12 cellular contexts compared by ENCODE assay signal in genomic region chrX:45506149-45506768, GRCh38.
DNase-seq lines count a peak whose midpoint lies in the region; ATAC-seq, FAIRE-seq and TF ChIP-seq lines count a peak whose summit lies in the region.
"Had no signal": no experiment of that assay in that cellular context is flagged by ENCODE, and none has a peak within 500 bp of the region (broad histone marks: within the 10 kb centered on the region; RNA-seq: fewer than 3 reads in every experiment).

No MANE protein-coding gene starts in this region.

- H3K4me1 ChIP-seq in endothelial cell of umbilical vein (ENCODE audit: control insufficient read depth, extremely low read depth, insufficient read depth, low read length): peaks cover 35% of the 10 kb centered on the region
- peaks cover 10% of the 10 kb centered on the region for H3K4me1 ChIP-seq in upper lobe of right lung

- no peak for TF ChIP-seq POLR2A in endothelial cell of umbilical vein (IDR thresholded peaks at IDR 0.05; ENCODE audit: low read depth, low read length)

- no peak overlapping the region for H3K4me3 Mint-ChIP-seq in activated CD4-positive, alpha-beta T cell treated with anti-CD3 and anti-CD28 coated beads, Interleukin-2, amount 10 ng/mL, durations not matched to agents 24 days and 14 days
- no peak overlapping the region for H3K4me3 Mint-ChIP-seq in activated T-helper 1 cell treated with anti-CD3 and anti-CD28 coated beads, Interleukin-12 subunit alpha, Interleukin-12 subunit beta, Interleukin-2, Interleukin-4 antibody, amounts not matched to agents 30 ng/mL and 10 ng/mL and 1 ng/mL, durations not matched to agents 14 hours and 24 hours and 36 hours
- H3K4me3 Mint-ChIP-seq: endodermal cell, nephron progenitor cell, T-helper 17 cell had no signal

- no peak overlapping the region for H2AFZ ChIP-seq in endothelial cell of umbilical vein (ENCODE audit: low read depth, low read length)

- H3K9me3 ChIP-seq in endothelial cell of umbilical vein (replicated peaks; ENCODE audit: control insufficient read depth, insufficient read depth, low read length) (no peaks in the 10 kb centered on the region), upper lobe of right lung (no peaks in the 10 kb centered on the region)

- no peaks in the 10 kb centered on the region for H4K20me1 ChIP-seq in endothelial cell of umbilical vein (replicated peaks; ENCODE audit: control insufficient read depth, extremely low read depth, insufficient read depth, low read length)

- TF ChIP-seq CTCF in endothelial cell of umbilical vein (IDR thresholded peaks at IDR 0.05; ENCODE audit: extremely low read depth in 1 of 2, insufficient read depth in 1 of 2, low read depth in 1 of 2, low read length in 2 of 2) (no peak), upper lobe of right lung (IDR thresholded peaks at IDR 0.05) (no peak)

- CTCF ChIA-PET in endothelial cell of umbilical vein (lab: Charles Lee): interaction anchor here (0.7 to 2.9 kb wide), 3 partner anchors 27 to 184 kb away, joined by 3 to 10 read pairs (median 6); no protein-coding TSS in a partner anchor

- no peaks in the 10 kb centered on the region for H3K36me3 Mint-ChIP-seq in activated CD4-positive, alpha-beta T cell treated with anti-CD3 and anti-CD28 coated beads, Interleukin-2, amount 10 ng/mL, durations not matched to agents 24 days and 14 days (ENCODE audit: low read depth)
- no peaks in the 10 kb centered on the region for H3K36me3 Mint-ChIP-seq in activated T-helper 1 cell treated with anti-CD3 and anti-CD28 coated beads, Interleukin-12 subunit alpha, Interleukin-12 subunit beta, Interleukin-2, Interleukin-4 antibody, amounts not matched to agents 30 ng/mL and 10 ng/mL and 1 ng/mL, durations not matched to agents 14 hours and 24 hours and 36 hours (ENCODE audit: low read depth)

- no peak for DNase-seq in activated CD4-positive, alpha-beta T cell treated with anti-CD3 and anti-CD28 coated beads, Interleukin-2, amount 10 ng/mL, durations not matched to agents 24 days and 14 days
- DNase-seq in activated CD4-positive, alpha-beta T cell treated with anti-CD3 and anti-CD28 coated beads, Interleukin-2, amount 50 U/mL, for 4 hours: no peak
- DNase-seq in endothelial cell of umbilical vein (ENCODE audit: low read depth, low spot score) (peak; percentile 30), myocyte (ENCODE audit: low read depth) (peak; percentile 18), upper lobe of right lung (no peak), CD1c-positive myeloid dendritic cell (ENCODE audit: extremely low spot score) (no peak)
- no peak for DNase-seq in activated T-helper 1 cell treated with anti-CD3 and anti-CD28 coated beads, Interleukin-12 subunit alpha, Interleukin-12 subunit beta, Interleukin-2, Interleukin-4 antibody, amounts not matched to agents 30 ng/mL and 10 ng/mL and 1 ng/mL, durations not matched to agents 14 hours and 24 hours and 36 hours (ENCODE audit: low spot score)
- DNase-seq: endodermal cell, nephron progenitor cell, T-helper 17 cell had no signal

- no peaks in the 10 kb centered on the region for H3K9me3 Mint-ChIP-seq in activated CD4-positive, alpha-beta T cell treated with anti-CD3 and anti-CD28 coated beads, Interleukin-2, amount 10 ng/mL, durations not matched to agents 24 days and 14 days
- no peaks in the 10 kb centered on the region for H3K9me3 Mint-ChIP-seq in activated T-helper 1 cell treated with anti-CD3 and anti-CD28 coated beads, Interleukin-12 subunit alpha, Interleukin-12 subunit beta, Interleukin-2, Interleukin-4 antibody, amounts not matched to agents 30 ng/mL and 10 ng/mL and 1 ng/mL, durations not matched to agents 14 hours and 24 hours and 36 hours

- dilution Hi-C loops in endothelial cell of umbilical vein (cut with MboI; ENCODE audit: extremely low pct_ligation_motif_present, low sequenced_read_pairs): no loop called here

- H3K4me3 ChIP-seq in endothelial cell of umbilical vein (replicated peaks in 1 of 3; ENCODE audit: insufficient read depth in 1 of 3, low read depth in 1 of 3, low read length in 3 of 3) (no peak overlapping the region), upper lobe of right lung (no peak overlapping the region)

- POLR2A ChIA-PET in endothelial cell of umbilical vein (lab: Charles Lee): no interaction called here

- H3K27ac ChIP-seq in endothelial cell of umbilical vein (ENCODE audit: insufficient read depth, low read depth, low read length) (peak overlapping the region; percentile 96), upper lobe of right lung (peak overlapping the region; percentile 55)
- H3K27ac ChIP-seq: KMS-11 had no signal

- H3K27ac Mint-ChIP-seq in activated CD4-positive, alpha-beta T cell treated with anti-CD3 and anti-CD28 coated beads, Interleukin-2, amount 10 ng/mL, durations not matched to agents 24 days and 14 days: peak overlapping the region; percentile 80
- H3K27ac Mint-ChIP-seq in activated T-helper 1 cell treated with anti-CD3 and anti-CD28 coated beads, Interleukin-12 subunit alpha, Interleukin-12 subunit beta, Interleukin-2, Interleukin-4 antibody, amounts not matched to agents 30 ng/mL and 10 ng/mL and 1 ng/mL, durations not matched to agents 14 hours and 24 hours and 36 hours: no peak overlapping the region
- H3K27ac Mint-ChIP-seq: endodermal cell, nephron progenitor cell, T-helper 17 cell had no signal

- peak overlapping the region; percentile 21 for H3K4me2 ChIP-seq in endothelial cell of umbilical vein (ENCODE audit: insufficient read depth, low read length)
- H3K4me2 ChIP-seq: KMS-11 had no signal

- H3K9me1 ChIP-seq in endothelial cell of umbilical vein (replicated peaks; ENCODE audit: control insufficient read depth, extremely low read depth, insufficient read depth, low read length): no peaks in the 10 kb centered on the region

- H3K9ac ChIP-seq in endothelial cell of umbilical vein (replicated peaks; ENCODE audit: extremely low read depth, insufficient read depth, low read length): peak overlapping the region; percentile 59
- H3K9ac ChIP-seq: KMS-11 had no signal

- peaks cover 6% of the 10 kb centered on the region for H3K4me1 Mint-ChIP-seq in activated CD4-positive, alpha-beta T cell treated with anti-CD3 and anti-CD28 coated beads, Interleukin-2, amount 10 ng/mL, durations not matched to agents 24 days and 14 days
- H3K4me1 Mint-ChIP-seq in activated T-helper 1 cell treated with anti-CD3 and anti-CD28 coated beads, Interleukin-12 subunit alpha, Interleukin-12 subunit beta, Interleukin-2, Interleukin-4 antibody, amounts not matched to agents 30 ng/mL and 10 ng/mL and 1 ng/mL, durations not matched to agents 14 hours and 24 hours and 36 hours (ENCODE audit: low read depth): peaks cover 7% of the 10 kb centered on the region

- no peaks in the 10 kb centered on the region for H3K79me2 ChIP-seq in endothelial cell of umbilical vein (ENCODE audit: control insufficient read depth, insufficient read depth, low read length)

- ATAC-seq in upper lobe of right lung: no peak
- ATAC-seq in HG03469 (IDR thresholded peaks at IDR 0.05; ENCODE audit: unreplicated experiment): no peak
- ATAC-seq: T-helper 17 cell had no signal

- H3K27me3 ChIP-seq in endothelial cell of umbilical vein (ENCODE audit: control insufficient read depth in 2 of 2, insufficient read depth in 2 of 2, low read length in 2 of 2) (no peaks in the 10 kb centered on the region), upper lobe of right lung (no peaks in the 10 kb centered on the region)

- intact Hi-C loops in activated CD4-positive, alpha-beta T cell treated with anti-CD3 and anti-CD28 coated beads, Interleukin-2, amount 10 ng/mL, durations not matched to agents 24 days and 14 days (cut with micrococcal nuclease): loop anchor here (5.0 to 10.0 kb wide), 2 partner anchors 181 to 206 kb away; no protein-coding TSS in a partner anchor
- intact Hi-C loops in endothelial cell of umbilical vein (cut with micrococcal nuclease): no loop called here
- intact Hi-C loops in upper lobe of right lung (cut with DNase I): no loop called here
- intact Hi-C loops in activated T-helper 1 cell treated with anti-CD3 and anti-CD28 coated beads, Interleukin-12 subunit alpha, Interleukin-12 subunit beta, Interleukin-2, Interleukin-4 antibody, amounts not matched to agents 30 ng/mL and 10 ng/mL and 1 ng/mL, durations not matched to agents 14 hours and 24 hours and 36 hours (cut with micrococcal nuclease): no loop called here

- no TSS peak for BruUV-seq in endothelial cell of umbilical vein (replicated peaks; lab: Mats Ljungman, UMichigan)

- no peaks in the 10 kb centered on the region for H3K27me3 Mint-ChIP-seq in activated CD4-positive, alpha-beta T cell treated with anti-CD3 and anti-CD28 coated beads, Interleukin-2, amount 10 ng/mL, durations not matched to agents 24 days and 14 days
- no peaks in the 10 kb centered on the region for H3K27me3 Mint-ChIP-seq in activated T-helper 1 cell treated with anti-CD3 and anti-CD28 coated beads, Interleukin-12 subunit alpha, Interleukin-12 subunit beta, Interleukin-2, Interleukin-4 antibody, amounts not matched to agents 30 ng/mL and 10 ng/mL and 1 ng/mL, durations not matched to agents 14 hours and 24 hours and 36 hours (ENCODE audit: insufficient read depth)

- FAIRE-seq in endothelial cell of umbilical vein (lab: Jason Lieb, UNC): no peak

- H3K36me3 ChIP-seq in endothelial cell of umbilical vein (ENCODE audit: control insufficient read depth in 2 of 2, extremely low read depth in 1 of 2, insufficient read depth in 2 of 2, low read length in 2 of 2) (no peaks in the 10 kb centered on the region), upper lobe of right lung (no peaks in the 10 kb centered on the region)

TF ChIP-seq in endothelial cell of umbilical vein, 7 proteins besides CTCF, POLR2A, EP300 and RAD21:
- no peak for TF ChIP-seq POLR2AphosphoS5 (IDR thresholded peaks at IDR 0.05; ENCODE audit: insufficient read depth, low read depth, low read length)
TF ChIP-seq in endothelial cell of umbilical vein: peak in this region for 0.

Comparison
In these comparisons a context has a peak if more than half of its experiments do, and no peak if none do; other contexts are left out.
1. DNase-seq: peak in endothelial cell of umbilical vein (single experiment) and myocyte (single experiment); none in activated CD4-positive, alpha-beta T cell treated with anti-CD3 and anti-CD28 coated beads, Interleukin-2, amount 10 ng/mL, durations not matched to agents 24 days and 14 days (single experiment), activated CD4-positive, alpha-beta T cell treated with anti-CD3 and anti-CD28 coated beads, Interleukin-2, amount 50 U/mL, for 4 hours (0 of 2), upper lobe of right lung (single experiment), activated T-helper 1 cell treated with anti-CD3 and anti-CD28 coated beads, Interleukin-12 subunit alpha, Interleukin-12 subunit beta, Interleukin-2, Interleukin-4 antibody, amounts not matched to agents 30 ng/mL and 10 ng/mL and 1 ng/mL, durations not matched to agents 14 hours and 24 hours and 36 hours (single experiment) and CD1c-positive myeloid dendritic cell (single experiment).